29 cellular contexts compared by ENCODE assay signal in genomic region chr11:97854357-97854756, GRCh38.
"Had no signal": no experiment of that assay in that cellular context is flagged by ENCODE, and none has a peak within 500 bp of the region (broad histone marks: within the 10 kb centered on the region; RNA-seq: fewer than 3 reads in every experiment).

No MANE protein-coding gene starts in this region.

- H3K4me3 ChIP-seq: ascending aorta, cardiac muscle cell had no signal

- H3K4me1 ChIP-seq: ascending aorta had no signal

- FAIRE-seq: bronchial epithelial cell, TTC549 had no signal

- H3K27ac ChIP-seq: ascending aorta, cardiac muscle cell, VCaP had no signal

- DNase-seq: activated B cell treated with CpG ODN at 0.5 μM for 24 hours; activated CD4-positive, alpha-beta memory T cell treated with anti-CD3 and anti-CD28 coated beads for 36 hours; activated CD4-positive, alpha-beta T cell treated with anti-CD3 and anti-CD28 coated beads for 4 hours; activated CD4-positive, alpha-beta T cell treated with anti-CD3 and anti-CD28 coated beads, Interleukin-2, amount 10 ng/mL, durations not matched to agents 24 days and 14 days; activated CD4-positive, alpha-beta T cell treated with anti-CD3 and anti-CD28 coated beads, Interleukin-2, amount 50 U/mL, for 1 hour; activated CD4-positive, alpha-beta T cell treated with anti-CD3 and anti-CD28 coated beads, Interleukin-2, amount 50 U/mL, for 4 hours; activated CD4-positive, CD25-positive, alpha-beta regulatory T cell treated with anti-CD3 and anti-CD28 coated beads, Interleukin-2, amount 50 U/mL, for 72 hours; activated CD8-positive, alpha-beta memory T cell treated with anti-CD3 and anti-CD28 coated beads, Interleukin-2, amount 50 U/mL, for 4 hours; activated CD8-positive, alpha-beta T cell treated with anti-CD3 and anti-CD28 coated beads for 36 hours; activated effector memory CD4-positive, alpha-beta T cell treated with anti-CD3 and anti-CD28 coated beads, Interleukin-2, amount 50 U/mL, for 16 hours; activated naive CD4-positive, alpha-beta T cell treated with anti-CD3 and anti-CD28 coated beads, Interleukin-2, amount 10 ng/mL, durations not matched to agents 7 days and 5 days; activated naive CD4-positive, alpha-beta T cell treated with Interleukin-2 at 50 U/mL for 16 hours; activated naive CD8-positive, alpha-beta T cell treated with anti-CD3 and anti-CD28 coated beads, Interleukin-2, amount 10 ng/mL, durations not matched to agents 7 days and 5 days; activated naive CD8-positive, alpha-beta T cell treated with anti-CD3 and anti-CD28 coated beads, Interleukin-2, amount 50 U/mL, for 24 hours; activated T-cell treated with anti-CD3 and anti-CD28 coated beads for 4 hours; activated T-cell treated with anti-CD3 and anti-CD28 coated beads, Interleukin-2, amount 50 U/mL, for 1 hour; activated T-cell treated with anti-CD3 and anti-CD28 coated beads, Interleukin-2, amount 50 U/mL, for 4 hours; activated T-cell treated with anti-CD3 and anti-CD28 coated beads, Interleukin-2, amount 50 U/mL, for 72 hours; amygdala; anterior cingulate cortex; caudate nucleus; cerebellar nuclear complex; T-helper 1 cell had no signal

- H3K27me3 ChIP-seq: ascending aorta, cardiac muscle cell had no signal

- H3K9me3 ChIP-seq: ascending aorta had no signal

- H3K36me3 ChIP-seq: ascending aorta, cardiac muscle cell had no signal

- ATAC-seq: activated CD8-positive, alpha-beta T cell treated with anti-CD3 and anti-CD28 coated beads for 36 hours; activated naive CD8-positive, alpha-beta T cell treated with anti-CD3 and anti-CD28 coated beads, Interleukin-2, amount 50 U/mL, for 24 hours; activated T-cell treated with anti-CD3 and anti-CD28 coated beads, Interleukin-2, amount 50 U/mL, for 4 hours; activated T-cell treated with anti-CD3 and anti-CD28 coated beads, Interleukin-2, amount 50 U/mL, for 72 hours; activated T-helper 17 cell treated with anti-CD3 and anti-CD28 coated beads, Interleukin-2, amount 50 U/mL, for 72 hours had no signal
